In the genomic region with DNA sequence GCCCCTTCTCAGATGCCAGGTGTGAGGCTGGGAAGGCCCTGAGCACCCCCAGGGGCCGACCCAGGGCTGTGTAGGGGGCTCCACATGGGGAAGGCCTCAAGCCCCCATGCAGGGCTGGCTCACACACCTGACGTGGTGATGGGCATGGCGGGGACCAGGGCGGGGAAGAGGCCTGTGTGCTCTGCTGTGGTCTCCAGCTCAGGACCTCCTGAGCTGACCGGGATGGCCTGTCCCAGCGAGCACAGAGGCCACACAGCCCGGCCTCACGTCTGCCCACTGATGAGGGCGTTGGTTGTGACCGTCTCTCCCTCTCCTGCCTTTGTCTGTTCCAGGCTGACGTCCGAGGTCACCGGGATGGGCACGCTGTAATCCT, we compare ENCODE assay signal across 16 cellular contexts. TPM values are rescaled to one million over a fixed set of nuclear protein-coding genes. Genes with fewer than 3 reads are reported as not detected.
DNase-seq lines count a peak whose midpoint lies in the region; ATAC-seq and TF ChIP-seq lines count a peak whose summit lies in the region.
"Had no signal": no experiment of that assay in that cellular context is flagged by ENCODE, and none has a peak within 500 bp of the region (broad histone marks: within the 10 kb centered on the region; RNA-seq: fewer than 3 reads in every experiment).

No MANE protein-coding gene starts in this region.

- H3K27me3 ChIP-seq in SK-N-SH (ENCODE audit: insufficient read depth): no peaks in the 10 kb centered on the region
- no peaks in the 10 kb centered on the region; the same call in 1 of the 2 replicates for H3K27me3 ChIP-seq in IMR-90 (ENCODE audit: control insufficient read depth, insufficient read depth, low read length)
- H3K27me3 ChIP-seq in CD4-positive, alpha-beta T cell (ENCODE audit: control insufficient read depth, insufficient read depth, low read length): no peaks in the 10 kb centered on the region

- H3K14ac ChIP-seq in IMR-90 (replicated peaks; ENCODE audit: low read depth, low read length): no peak overlapping the region

- H3K36me3 ChIP-seq in SK-N-SH (replicated peaks in 1 of 2; ENCODE audit: control insufficient read depth in 1 of 2, insufficient read depth in 2 of 2, low read length in 1 of 2): no peaks in the 10 kb centered on the region
- H3K36me3 ChIP-seq in IMR-90 (ENCODE audit: control insufficient read depth, insufficient read depth, low read length): no peaks in the 10 kb centered on the region

- no peak overlapping the region for H2AFZ ChIP-seq in SK-N-SH (ENCODE audit: low read depth)
- H2AFZ ChIP-seq in IMR-90 (replicated peaks; ENCODE audit: low read length, poor library complexity): no peak overlapping the region
- H2AFZ ChIP-seq: GM23338 had no signal

- H2BK120ac ChIP-seq in IMR-90 (ENCODE audit: low read depth, low read length): no peak overlapping the region

- no peak overlapping the region for H3K4me3 ChIP-seq in SK-N-SH (ENCODE audit: low read depth in 2 of 2, low read length in 1 of 2)
- no peak overlapping the region for H3K4me3 ChIP-seq in IMR-90 (ENCODE audit: insufficient read depth, low read depth, low read length)
- H3K4me3 ChIP-seq: GM23338, K562 had no signal

- H3K9me2 ChIP-seq in SK-N-SH: no peaks in the 10 kb centered on the region

- peak; percentile 21 for DNase-seq in SK-N-SH
- DNase-seq in IMR-90: no peak
- DNase-seq in CD4-positive, alpha-beta T cell: no peak
- DNase-seq in NCI-H146 (lab: John Stamatoyannopoulos, UW): no peak
- DNase-seq: Calu3; CD4-positive, CD25-positive, alpha-beta regulatory T cell; DMS153; DMS79 treated with DMSO at 0.1 percent for 48 hours; EL; H9 had no signal

- POLR2A ChIA-PET in SK-N-SH (lab: Yijun Ruan, JAX) (no interaction called here), IMR-90 (lab: Charles Lee; ENCODE audit: unreplicated experiment) (no interaction called here)
- POLR2A ChIA-PET in CD4-positive, alpha-beta T cell (lab: Charles Lee): no interaction called here

- intact Hi-C loops in IMR-90 (cut with micrococcal nuclease): no loop called here
- intact Hi-C loops in CD4-positive, alpha-beta T cell (cut with DNase I, micrococcal nuclease): loop anchor here in 1 of 2 experiments (10.0 kb wide), 1 partner anchor 73 kb away; no protein-coding TSS in a partner anchor

- no peak overlapping the region for H4K5ac ChIP-seq in IMR-90 (ENCODE audit: low read depth, low read length)

- H2BK15ac ChIP-seq in IMR-90 (ENCODE audit: low read depth, low read length): no peak overlapping the region

- no peaks in the 10 kb centered on the region for H3K36me3 Mint-ChIP-seq in nephron (ENCODE audit: low read depth)
- H3K36me3 Mint-ChIP-seq in CD4-positive, alpha-beta T cell (ENCODE audit: low read depth): no peaks in the 10 kb centered on the region
- H3K36me3 Mint-ChIP-seq: CD4-positive, CD25-positive, alpha-beta regulatory T cell had no signal

- H3K18ac ChIP-seq in IMR-90 (ENCODE audit: low read depth, low read length): no peak overlapping the region

- H3K27ac ChIP-seq in SK-N-SH (ENCODE audit: low read depth in 2 of 2, low read length in 1 of 2) (no peak overlapping the region), IMR-90 (ENCODE audit: insufficient read depth, low read length) (no peak overlapping the region)
- H3K27ac ChIP-seq in CD4-positive, alpha-beta T cell (ENCODE audit: low read depth, low read length): no peak overlapping the region
- H3K27ac ChIP-seq: 22Rv1 had no signal

- TF ChIP-seq POLR2A in IMR-90 (IDR thresholded peaks at IDR 0.05; ENCODE audit: low read depth, low read length): no peak

- TF ChIP-seq CTCF in SK-N-SH (IDR thresholded peaks at IDR 0.05): no peak
- no peak for TF ChIP-seq CTCF in IMR-90 (conservative IDR thresholded peaks at IDR 0.05; ENCODE audit: low read depth, low read length)
- TF ChIP-seq CTCF in nephron (IDR thresholded peaks at IDR 0.05; ENCODE audit: unreplicated experiment in 3 of 3): no peak
- TF ChIP-seq CTCF in CD4-positive, alpha-beta T cell (IDR thresholded peaks at IDR 0.05): no peak

- no peak overlapping the region for H4K91ac ChIP-seq in IMR-90 (ENCODE audit: insufficient read depth, low read depth, low read length)

- H3K4me1 Mint-ChIP-seq in nephron: peaks cover 20% of the 10 kb centered on the region
- H3K4me1 Mint-ChIP-seq in CD4-positive, alpha-beta T cell (ENCODE audit: low read depth): no peaks in the 10 kb centered on the region
- H3K4me1 Mint-ChIP-seq: CD4-positive, CD25-positive, alpha-beta regulatory T cell; GM23338; H9 had no signal

- no peak overlapping the region for H2BK20ac ChIP-seq in IMR-90 (ENCODE audit: low read depth, low read length)

- 88% methylated on average over 5 of the region's 14 CpGs for WGBS in SK-N-SH (ENCODE audit: low lambda C conversion rate)
- 87% methylated on average over 8 of the region's 14 CpGs; no CpG with 5 or more reads in 1 of the 2 experiments for WGBS in IMR-90 (ENCODE audit: extremely low coverage in 2 of 2, insufficient read length in 1 of 2), 2 experiments

- no peaks in the 10 kb centered on the region for H3F3A ChIP-seq in SK-N-SH (replicated peaks; ENCODE audit: insufficient read depth)

- H4K20me1 ChIP-seq in SK-N-SH (ENCODE audit: insufficient read depth) (no peaks in the 10 kb centered on the region), IMR-90 (ENCODE audit: insufficient read depth, low read length) (no peaks in the 10 kb centered on the region)

- TF ChIP-seq RAD21 in SK-N-SH (IDR thresholded peaks at IDR 0.05; ENCODE audit: low read length) (no peak), IMR-90 (IDR thresholded peaks at IDR 0.05; ENCODE audit: low read length) (no peak)

- no peaks in the 10 kb centered on the region for H3K9me1 ChIP-seq in IMR-90 (ENCODE audit: insufficient read depth, low read length)

- H3K4me1 ChIP-seq in SK-N-SH (ENCODE audit: control insufficient read depth in 1 of 2, insufficient read depth in 2 of 2, low read depth in 1 of 2, low read length in 1 of 2) (no peaks in the 10 kb centered on the region), IMR-90 (ENCODE audit: control insufficient read depth, insufficient read depth, low read length) (no peaks in the 10 kb centered on the region)

- H3K79me1 ChIP-seq in IMR-90 (ENCODE audit: low read depth in 1 of 2, low read length in 2 of 2): no peaks in the 10 kb centered on the region

- CTCF ChIA-PET in SK-N-SH (lab: Yijun Ruan, JAX): no interaction called here
- CTCF ChIA-PET in IMR-90 (lab: Yijun Ruan, JAX): no interaction called here
- CTCF ChIA-PET in CD4-positive, alpha-beta T cell (lab: Charles Lee): no interaction called here

- H3K27me3 Mint-ChIP-seq in nephron (ENCODE audit: low read depth): peaks cover 3% of the 10 kb centered on the region
- H3K27me3 Mint-ChIP-seq in CD4-positive, alpha-beta T cell: no peaks in the 10 kb centered on the region
- H3K27me3 Mint-ChIP-seq: CD4-positive, CD25-positive, alpha-beta regulatory T cell had no signal

- no peak overlapping the region for H2BK5ac ChIP-seq in IMR-90 (ENCODE audit: low read depth, low read length, poor library complexity, severe bottlenecking)

- in situ Hi-C loops in IMR-90 (cut with MboI; ENCODE audit: low sequenced_read_pairs): no loop called here

- no peak overlapping the region for H3K4me3 Mint-ChIP-seq in nephron
- no peak overlapping the region for H3K4me3 Mint-ChIP-seq in CD4-positive, alpha-beta T cell
- H3K4me3 Mint-ChIP-seq: CD4-positive, CD25-positive, alpha-beta regulatory T cell; GM23338; H9 had no signal

- H2AK5ac ChIP-seq in IMR-90 (ENCODE audit: low read depth, low read length): no peak overlapping the region

- dilution Hi-C loops in IMR-90 (cut with HindIII; ENCODE audit: low sequenced_read_pairs, unreplicated experiment): no loop called here

- no peak overlapping the region for H3K56ac ChIP-seq in IMR-90 (ENCODE audit: extremely low read depth, insufficient read depth, low read length)

- TF ChIP-seq EP300 in SK-N-SH (IDR thresholded peaks at IDR 0.05; ENCODE audit: borderline replicate concordance in 1 of 2, low read depth in 1 of 2, low read length in 1 of 2): no peak

- H3K9me3 ChIP-seq in SK-N-SH (no peaks in the 10 kb centered on the region), IMR-90 (ENCODE audit: control insufficient read depth, insufficient read depth, low read length) (peaks cover 10% of the 10 kb centered on the region)
- H3K9me3 ChIP-seq in CD4-positive, alpha-beta T cell (ENCODE audit: control insufficient read depth, low read length): no peaks in the 10 kb centered on the region

- no TSS peak for BruUV-seq in IMR-90 (replicated peaks; lab: Mats Ljungman, UMichigan)

- ATAC-seq in SK-N-SH treated with all-trans-retinoic acid at 6 μM for 48 hours (no peak), IMR-90 (ENCODE audit: low read depth) (no peak), HG03196 (IDR thresholded peaks at IDR 0.05; ENCODE audit: unreplicated experiment) (no peak)
- ATAC-seq in CD4-positive, alpha-beta T cell (ENCODE audit: poor library complexity): no peak
- ATAC-seq: GM23338, K562 had no signal

- H3K4ac ChIP-seq in IMR-90 (ENCODE audit: low read depth, low read length): no peak overlapping the region

- no peak overlapping the region for H3K23ac ChIP-seq in IMR-90 (ENCODE audit: low read depth, low read length)

- no peaks in the 10 kb centered on the region for H3K79me2 ChIP-seq in SK-N-SH (ENCODE audit: insufficient read depth)

- H3K27ac Mint-ChIP-seq in nephron: peak overlapping the region in 2 of 3 experiments; percentile 41 to 57
- H3K27ac Mint-ChIP-seq in CD4-positive, alpha-beta T cell: no peak overlapping the region
- H3K27ac Mint-ChIP-seq: CD4-positive, CD25-positive, alpha-beta regulatory T cell; GM23338 had no signal

- H3K9me3 Mint-ChIP-seq in nephron: no peaks in the 10 kb centered on the region
- H3K9me3 Mint-ChIP-seq in CD4-positive, alpha-beta T cell: no peaks in the 10 kb centered on the region
- H3K9me3 Mint-ChIP-seq: CD4-positive, CD25-positive, alpha-beta regulatory T cell; H9 had no signal

- H3K9ac ChIP-seq in SK-N-SH (no peak overlapping the region), IMR-90 (ENCODE audit: low read depth, low read length) (no peak overlapping the region)

- H3K4me2 ChIP-seq in SK-N-SH (no peak overlapping the region), IMR-90 (ENCODE audit: low read depth, low read length) (no peak overlapping the region)
- H3K4me2 ChIP-seq: GM23338 had no signal

- H2AK9ac ChIP-seq in IMR-90 (replicated peaks; ENCODE audit: low read depth, low read length, poor library complexity): peak overlapping the region; percentile 28

- H4K8ac ChIP-seq in IMR-90 (ENCODE audit: low read depth in 2 of 2, low read length in 2 of 2): no peak overlapping the region

TF ChIP-seq in SK-N-SH treated with all-trans-retinoic acid at 6 μM for 48 hours, 23 proteins besides CTCF, POLR2A, EP300 and RAD21 (continues in another document):
- no peak for TF ChIP-seq ARNTL (CRISPR knock-in tag; IDR thresholded peaks at IDR 0.05; ENCODE audit: borderline replicate concordance, low read depth)

TF ChIP-seq in IMR-90, 13 proteins besides CTCF, POLR2A, EP300 and RAD21 (continues in another document):
- no peak for TF ChIP-seq MAFK (IDR thresholded peaks at IDR 0.05; ENCODE audit: low read depth, low read length)

RNA-seq across cellular contexts. Expression of a gene that starts 40.2 kb away (rescaled TPM):
- polyA plus RNA-seq in SK-N-SH (2012; rRNA removed) (37.3 and 107 TPM in 2 replicates), IMR-90 (2012; rRNA removed) (1,556 and 1,578 TPM in 2 replicates)
- 34.3 and 65.0 TPM in 2 replicates for polyA plus RNA-seq in SK-N-SH (2012; cell fraction: cytosol; rRNA removed)
- 241 and 268 TPM in 2 replicates for polyA plus RNA-seq in SK-N-SH (2012; cell fraction: nucleus; rRNA removed)
- total RNA-seq in IMR-90 (2012; rRNA removed): 173 and 186 TPM in 2 replicates
- 1,992 and 3,331 TPM in 2 replicates for polyA plus RNA-seq in IMR-90 (2012; cell fraction: cytosol; rRNA removed)
- polyA plus RNA-seq in IMR-90 (2012; cell fraction: nucleus; rRNA removed; ENCODE audit: low replicate concordance): 5,237 and 11,886 TPM in 2 replicates
- 1 to 10 TPM; 8.0 to 8.5 TPM for total RNA-seq in CD4-positive, alpha-beta T cell

Comparison
In these comparisons a context has a peak if more than half of its experiments do, and no peak if none do; other contexts are left out.
1. RNA of a gene that starts 40.2 kb away (total RNA-seq): 173 to 186 TPM in IMR-90; 8.0 to 8.5 TPM in CD4-positive, alpha-beta T cell; every median in the first group is over 10 times any median in the second.